ENCODE assay signal across 1 cellular context in the genomic region with DNA sequence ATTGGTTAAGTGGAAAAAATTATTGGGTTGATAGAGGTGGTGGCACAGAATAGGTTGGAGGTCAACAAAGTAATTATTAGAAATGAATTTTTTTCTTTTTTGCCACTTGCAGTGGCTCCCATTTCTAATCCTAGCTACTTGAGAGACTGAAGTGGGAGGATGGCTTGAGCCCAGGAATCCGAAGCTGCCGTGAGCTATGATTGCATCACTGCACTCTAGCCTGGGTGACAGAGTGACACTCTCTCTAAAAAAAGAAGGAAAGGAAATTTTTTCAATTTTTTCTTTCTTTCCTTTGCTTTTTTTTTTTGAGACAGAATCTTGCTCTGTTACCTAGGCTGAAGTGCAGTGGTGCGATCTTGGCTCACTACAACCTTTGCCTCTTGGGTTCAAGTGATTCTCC.
TF ChIP-seq lines count a peak whose summit lies in the region.

No MANE protein-coding gene starts in this region.

TF ChIP-seq in HCT116, 20 proteins besides CTCF, POLR2A, EP300 and RAD21:
- TF ChIP-seq CEBPB (IDR thresholded peaks at IDR 0.05; ENCODE audit: low read depth) (peak; percentile 67; the same call in 1 of the 2 replicates), ELF1 (IDR thresholded peaks at IDR 0.05; ENCODE audit: borderline replicate concordance, low read depth) (no peak)
- TF ChIP-seq, protein P1, sequence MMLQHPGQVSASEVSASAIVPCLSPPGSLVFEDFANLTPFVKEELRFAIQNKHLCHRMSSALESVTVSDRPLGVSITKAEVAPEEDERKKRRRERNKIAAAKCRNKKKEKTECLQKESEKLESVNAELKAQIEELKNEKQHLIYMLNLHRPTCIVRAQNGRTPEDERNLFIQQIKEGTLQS (IDR thresholded peaks at IDR 0.05) = peak; percentile 59; the same call in 1 of the 2 replicates
TF ChIP-seq in HCT116: peak in this region for 2.
